In genomic region chr6:33516726-33517125, GRCh38 we compare ENCODE assay signal across 2 cellular contexts.
A peak's percentile ranks its signal among the peaks of the same experiment; 100 is the strongest.
TF ChIP-seq lines count a peak whose summit lies in the region.

No MANE protein-coding gene starts in this region.

TF ChIP-seq in HepG2, 621 proteins besides CTCF, POLR2A, EP300 and RAD21 (continued from another document):
- TF ChIP-seq ZNF234 (CRISPR knock-in tag; conservative IDR thresholded peaks at IDR 0.05) (no peak), ZNF3 (CRISPR knock-in tag; IDR thresholded peaks at IDR 0.05) (no peak), NFKB2 (CRISPR knock-in tag; IDR thresholded peaks at IDR 0.05; ENCODE audit: borderline replicate concordance) (no peak), ZNF816 (CRISPR knock-in tag; IDR thresholded peaks at IDR 0.05; ENCODE audit: borderline replicate concordance) (no peak), ZNF784 (CRISPR knock-in tag; IDR thresholded peaks at IDR 0.05; ENCODE audit: borderline replicate concordance) (no peak), IKZF1 (IDR thresholded peaks at IDR 0.05) (no peak), CEBPG (CRISPR knock-in tag; IDR thresholded peaks at IDR 0.05) (peak; percentile 34; the same call in 1 of the 2 replicates), XRCC5 (optimal IDR thresholded peaks at IDR 0.05; ENCODE audit: low read length) (no peak), ZNF746 (CRISPR knock-in tag; IDR thresholded peaks at IDR 0.05) (no peak), CEBPB (IDR thresholded peaks at IDR 0.05; ENCODE audit: borderline replicate concordance, low read depth, low read length) (peak; percentile 70)

TF ChIP-seq in K562, 482 proteins besides CTCF, POLR2A, EP300 and RAD21 (continued from another document):
- TF ChIP-seq CEBPG (CRISPR knock-in tag; IDR thresholded peaks at IDR 0.05) (peak; percentile 49), CEBPG (tag; conservative IDR thresholded peaks at IDR 0.05 in 1 of 2, IDR thresholded peaks at IDR 0.05 in 1 of 2) (peak; percentile 15 to 22; a peak in 1 of 4 replicates), CEBPB (tag; IDR thresholded peaks at IDR 0.05) (peak; percentile 91)
